15 cellular contexts compared by ENCODE assay signal in the genomic region with DNA sequence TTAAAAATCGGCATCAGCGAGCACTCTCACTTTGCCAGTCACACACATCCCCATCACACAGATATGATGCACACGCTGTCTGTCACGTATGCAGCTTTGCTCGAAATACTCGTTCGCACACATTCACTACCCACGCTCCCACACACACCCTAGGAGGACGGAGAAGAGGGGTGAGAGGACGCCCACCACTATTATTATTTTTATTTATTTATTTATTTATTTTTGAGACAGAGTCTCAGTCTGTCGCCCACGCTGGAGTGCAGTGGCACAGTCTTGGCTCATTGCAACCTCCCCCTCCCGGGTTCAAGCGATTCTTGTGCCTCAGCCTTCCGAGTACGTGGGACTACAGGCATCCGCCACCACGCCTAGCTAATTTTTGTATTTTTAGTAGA. TPM values are rescaled to one million over a fixed set of nuclear protein-coding genes. Genes with fewer than 3 reads are reported as not detected.
A peak's percentile ranks its signal among the peaks of the same experiment; 100 is the strongest.
DNase-seq lines count a peak whose midpoint lies in the region; ATAC-seq and TF ChIP-seq lines count a peak whose summit lies in the region.
"Had no signal": no experiment of that assay in that cellular context is flagged by ENCODE, and none has a peak within 500 bp of the region (broad histone marks: within the 10 kb centered on the region; RNA-seq: fewer than 3 reads in every experiment).

No MANE protein-coding gene starts in this region.

- peak overlapping the region; percentile 54 for H3K27ac Mint-ChIP-seq in activated CD8-positive, alpha-beta memory T cell treated with anti-CD3 and anti-CD28 coated beads, Interleukin-2, amount 10 ng/mL, durations not matched to agents 7 days and 5 days
- H3K27ac Mint-ChIP-seq in memory B cell (peak overlapping the region; percentile 78), type B pancreatic cell (peak overlapping the region; percentile 75)

- CTCF ChIA-PET in activated CD8-positive, alpha-beta memory T cell treated with anti-CD3 and anti-CD28 coated beads, Interleukin-2, amount 10 ng/mL, durations not matched to agents 7 days and 5 days (lab: Charles Lee): interaction anchor here (1.0 to 1.9 kb wide), 5 partner anchors 15 to 92 kb away, joined by 3 to 9 read pairs (median 4); a partner anchor contains a TSS

- H3K27me3 Mint-ChIP-seq in activated CD8-positive, alpha-beta memory T cell treated with anti-CD3 and anti-CD28 coated beads, Interleukin-2, amount 10 ng/mL, durations not matched to agents 7 days and 5 days: peaks cover 2% of the 10 kb centered on the region
- H3K27me3 Mint-ChIP-seq in memory B cell: no peaks in the 10 kb centered on the region
- no peaks in the 10 kb centered on the region for H3K27me3 Mint-ChIP-seq in type B pancreatic cell

- H3K27me3 ChIP-seq in body of pancreas: no peaks in the 10 kb centered on the region
- no peaks in the 10 kb centered on the region for H3K27me3 ChIP-seq in upper lobe of left lung
- no peaks in the 10 kb centered on the region for H3K27me3 ChIP-seq in ovary
- H3K27me3 ChIP-seq: adrenal gland had no signal

- no peak overlapping the region for H3K4me3 ChIP-seq in body of pancreas
- no peak overlapping the region for H3K4me3 ChIP-seq in upper lobe of left lung
- no peak overlapping the region for H3K4me3 ChIP-seq in ovary
- H3K4me3 ChIP-seq: lower lobe of right lung, thoracic aorta had no signal

- DNase-seq in activated CD8-positive, alpha-beta memory T cell treated with anti-CD3 and anti-CD28 coated beads, Interleukin-2, amount 10 ng/mL, durations not matched to agents 7 days and 5 days: no peak
- DNase-seq in activated CD8-positive, alpha-beta memory T cell treated with anti-CD3 and anti-CD28 coated beads, Interleukin-2, amount 50 U/mL, for 48 hours: no peak
- DNase-seq in body of pancreas (no peak), memory B cell (ENCODE audit: low spot score in 2 of 2) (no peak), type B pancreatic cell (ENCODE audit: extremely low spot score, unreplicated experiment) (no peak), upper lobe of left lung (no peak), ovary (no peak), SW 1271 (lab: John Stamatoyannopoulos, UW) (no peak)
- DNase-seq: esophagus squamous epithelium, MM.1S, NCI-H446 had no signal

- TF ChIP-seq CTCF in body of pancreas (IDR thresholded peaks at IDR 0.05) (no peak), type B pancreatic cell (conservative IDR thresholded peaks at IDR 0.05) (no peak), upper lobe of left lung (IDR thresholded peaks at IDR 0.05) (no peak), ovary (IDR thresholded peaks at IDR 0.05) (no peak)

- peaks cover 46% of the 10 kb centered on the region for H3K4me1 Mint-ChIP-seq in activated CD8-positive, alpha-beta memory T cell treated with anti-CD3 and anti-CD28 coated beads, Interleukin-2, amount 10 ng/mL, durations not matched to agents 7 days and 5 days
- H3K4me1 Mint-ChIP-seq in memory B cell (peaks cover 13% of the 10 kb centered on the region), type B pancreatic cell (ENCODE audit: unreplicated experiment) (no peaks in the 10 kb centered on the region)

- TF ChIP-seq POLR2A in body of pancreas (IDR thresholded peaks at IDR 0.05) (peak in 2 of 3 donors; percentile 16 to 25), upper lobe of left lung (IDR thresholded peaks at IDR 0.05) (no peak), ovary (IDR thresholded peaks at IDR 0.05) (no peak)

- no peak for ATAC-seq in activated CD8-positive, alpha-beta memory T cell treated with anti-CD3 and anti-CD28 coated beads, Interleukin-2, amount 10 ng/mL, durations not matched to agents 7 days and 5 days
- ATAC-seq in body of pancreas (no peak), memory B cell (ENCODE audit: low read depth) (no peak), upper lobe of left lung (ENCODE audit: low FRiP score in 2 of 2) (no peak)

- no peaks in the 10 kb centered on the region for H3K36me3 ChIP-seq in body of pancreas (replicated peaks in 1 of 2; ENCODE audit: insufficient read depth in 1 of 2, low read depth in 2 of 2)
- H3K36me3 ChIP-seq in upper lobe of left lung: no peaks in the 10 kb centered on the region
- H3K36me3 ChIP-seq in ovary: no peaks in the 10 kb centered on the region
- H3K36me3 ChIP-seq: adrenal gland, esophagus squamous epithelium, lower lobe of right lung, thoracic aorta had no signal

- H3K4me1 ChIP-seq in body of pancreas (peaks cover 5% of the 10 kb centered on the region), upper lobe of left lung (peaks cover 0 to 12% (median 3%) of the 10 kb centered on the region in 4 donors), ovary (ENCODE audit: insufficient read depth) (no peaks in the 10 kb centered on the region)
- H3K4me1 ChIP-seq: adrenal gland, lower lobe of right lung had no signal

- H3K36me3 Mint-ChIP-seq in activated CD8-positive, alpha-beta memory T cell treated with anti-CD3 and anti-CD28 coated beads, Interleukin-2, amount 10 ng/mL, durations not matched to agents 7 days and 5 days: peaks cover 17% of the 10 kb centered on the region
- H3K36me3 Mint-ChIP-seq in memory B cell (no peaks in the 10 kb centered on the region), type B pancreatic cell (no peaks in the 10 kb centered on the region)

- H3K4me3 Mint-ChIP-seq in activated CD8-positive, alpha-beta memory T cell treated with anti-CD3 and anti-CD28 coated beads, Interleukin-2, amount 10 ng/mL, durations not matched to agents 7 days and 5 days: no peak overlapping the region
- H3K4me3 Mint-ChIP-seq in memory B cell (no peak overlapping the region), type B pancreatic cell (peak overlapping the region; percentile 73)

- intact Hi-C loops in body of pancreas (cut with DNase I): no loop called here
- intact Hi-C loops in ovary (cut with DNase I): loop anchor here in 1 of 4 donors (5.0 kb wide), 1 partner anchor 93 kb away; a partner anchor contains a TSS

- H3K27ac ChIP-seq in body of pancreas (peak overlapping the region; percentile 58 to 88 (median 72)), upper lobe of left lung (no peak overlapping the region), ovary (no peak overlapping the region)
- H3K27ac ChIP-seq: adrenal gland, lower lobe of right lung, RWPE1, thoracic aorta had no signal

- TF ChIP-seq EP300 in upper lobe of left lung (IDR thresholded peaks at IDR 0.05): no peak
- TF ChIP-seq EP300 in ovary (IDR thresholded peaks at IDR 0.05): no peak

- WGBS in body of pancreas, 2 donors: 80 to 81% methylated on average over 18 of the region's 18 CpGs
- WGBS in upper lobe of left lung, 2 donors: 86 to 91% methylated on average over 18 of the region's 18 CpGs
- WGBS in ovary, 3 donors: 87 to 88% (median 88%) methylated on average over 18 of the region's 18 CpGs

- H3K9me3 ChIP-seq in body of pancreas (no peaks in the 10 kb centered on the region), upper lobe of left lung (no peaks in the 10 kb centered on the region), ovary (no peaks in the 10 kb centered on the region)
- H3K9me3 ChIP-seq: adrenal gland, esophagus squamous epithelium, lower lobe of right lung, thoracic aorta had no signal

- no peaks in the 10 kb centered on the region for H3K9me3 Mint-ChIP-seq in activated CD8-positive, alpha-beta memory T cell treated with anti-CD3 and anti-CD28 coated beads, Interleukin-2, amount 10 ng/mL, durations not matched to agents 7 days and 5 days (ENCODE audit: low read depth)
- no peaks in the 10 kb centered on the region for H3K9me3 Mint-ChIP-seq in memory B cell
- no peaks in the 10 kb centered on the region for H3K9me3 Mint-ChIP-seq in type B pancreatic cell

RNA-seq across cellular contexts. Expression of a gene that starts 30.4 kb away (rescaled TPM):
- total RNA-seq in activated CD8-positive, alpha-beta memory T cell treated with anti-CD3 and anti-CD28 coated beads, Interleukin-2, amount 10 ng/mL, durations not matched to agents 7 days and 5 days: 10 to 100 TPM; 30.4 to 31.2 TPM
- total RNA-seq in body of pancreas (not detected), type B pancreatic cell (ENCODE audit: low replicate concordance) (5.2 and 13.1 TPM in 2 replicates), upper lobe of left lung (1 to 10 TPM in 2 of 6 donors, under 1 TPM in 2, not detected in 2; 0.49 to 1.7 (median 0.81) TPM), ovary (under 1 TPM in 6 of 7 donors, not detected in 1; 0.10 to 0.92 (median 0.25) TPM)
- polyA plus RNA-seq in ovary: under 1 TPM; 0.15 to 0.38 TPM

RNA-seq across cellular contexts. Expression of a gene that starts 46.9 kb away (rescaled TPM):
- 10 to 100 TPM; 54.4 to 70.9 TPM for total RNA-seq in activated CD8-positive, alpha-beta memory T cell treated with anti-CD3 and anti-CD28 coated beads, Interleukin-2, amount 10 ng/mL, durations not matched to agents 7 days and 5 days
- 10 to 100 TPM in 1 of 2 donors, 1 to 10 TPM in 1; 9.1 to 12.9 TPM for total RNA-seq in body of pancreas
- 21.0 and 28.8 TPM in 2 replicates for total RNA-seq in type B pancreatic cell (ENCODE audit: low replicate concordance)
- 10 to 100 TPM; 17.2 to 36.0 (median 26.4) TPM for total RNA-seq in upper lobe of left lung
- 10 to 100 TPM; 13.3 to 22.3 (median 16.5) TPM for total RNA-seq in ovary
- 10 to 100 TPM; 21.6 to 27.0 TPM for polyA plus RNA-seq in ovary

RNA-seq across cellular contexts. Expression of a gene that starts 58.1 kb away (rescaled TPM):
- total RNA-seq in activated CD8-positive, alpha-beta memory T cell treated with anti-CD3 and anti-CD28 coated beads, Interleukin-2, amount 10 ng/mL, durations not matched to agents 7 days and 5 days: 10 to 100 TPM; 18.1 to 24.6 TPM
- total RNA-seq in body of pancreas (under 1 TPM; 0.52 to 0.99 TPM), type B pancreatic cell (ENCODE audit: low replicate concordance) (0.69 and 1.3 TPM in 2 replicates), upper lobe of left lung (10 to 100 TPM in 1 of 6 donors, 1 to 10 TPM in 3, under 1 TPM in 1, not detected in 1; 0.46 to 15.7 (median 2.5) TPM), ovary (1 to 10 TPM in 2 of 7 donors, under 1 TPM in 5; 0.15 to 1.1 (median 0.61) TPM)
- polyA plus RNA-seq in ovary: under 1 TPM; 0.23 to 0.63 TPM

Comparison
In these comparisons a context has a peak if more than half of its experiments do, and no peak if none do; other contexts are left out.
1. H3K27ac ChIP-seq: peak in body of pancreas (4 of 4); none in upper lobe of left lung (0 of 4) and ovary (0 of 2).
2. POLR2A ChIP-seq: peak in body of pancreas (2 of 3); none in upper lobe of left lung (0 of 4) and ovary (single experiment).
3. Peak in every context shown above with its lines, with median percentiles within 50 percentile points of each other: H3K27ac Mint-ChIP-seq.